ENCODE assay signal across 8 cellular contexts in genomic region chr17:42773290-42774035, GRCh38. TPM values are rescaled to one million over a fixed set of nuclear protein-coding genes. Genes with fewer than 3 reads are reported as not detected.
DNase-seq lines count a peak whose midpoint lies in the region; ATAC-seq and TF ChIP-seq lines count a peak whose summit lies in the region.

TSS of gene VPS25 (plus strand) at chr17:42773449. CDS start at chr17:42773476, 27 bp downstream.

- no peak for TF ChIP-seq CTCF in A673 (conservative IDR thresholded peaks at IDR 0.05; ENCODE audit: low read depth, low read length)
- TF ChIP-seq CTCF in mucosa of descending colon (IDR thresholded peaks at IDR 0.05), result no peak

- intact Hi-C loops in A673 (cut with micrococcal nuclease; ENCODE audit: unreplicated experiment), result no loop called here
- intact Hi-C loops in mucosa of descending colon (cut with DNase I, micrococcal nuclease), result no loop called here

- peak; percentile 63 for ATAC-seq in GM18907 (IDR thresholded peaks at IDR 0.05; ENCODE audit: unreplicated experiment)
- peak; percentile 98 for ATAC-seq in mucosa of descending colon

- H3K9me3 ChIP-seq in A673 (ENCODE audit: low read depth, low read length, poor library complexity, severe bottlenecking) (no peaks in the 10 kb centered on the region), mucosa of descending colon (no peaks in the 10 kb centered on the region)

- no peaks in the 10 kb centered on the region for H3K27me3 ChIP-seq in A673 (replicated peaks; ENCODE audit: insufficient read depth, low read depth, low read length, poor library complexity)

- H3K36me3 ChIP-seq in A673 (ENCODE audit: insufficient read depth, low read length, poor library complexity, severe bottlenecking) (no peaks in the 10 kb centered on the region), mucosa of descending colon (ENCODE audit: low read depth) (peaks cover 3% of the 10 kb centered on the region)

- H3K4me1 ChIP-seq in A673 (ENCODE audit: insufficient read depth, low read length, poor library complexity, severe bottlenecking), result no peaks in the 10 kb centered on the region
- H3K4me1 ChIP-seq in mucosa of descending colon (ENCODE audit: low read depth), result peaks cover 20% of the 10 kb centered on the region

- CTCF ChIA-PET in A673 (lab: Charles Lee), result interaction anchor here (2.3 kb wide), 1 partner anchor 10 kb away, joined by 5 read pairs; no protein-coding TSS in a partner anchor

- POLR2A ChIA-PET in A673 (lab: Charles Lee; ENCODE audit: low non-redundant PET), result no interaction called here

- DNase-seq in A673 (ENCODE audit: low spot score), result peak; percentile 81
- peak; percentile 80 for DNase-seq in HuH-7 (ENCODE audit: low spot score)
- peak; percentile 90 for DNase-seq in OCI-M1 (lab: John Stamatoyannopoulos, UW)
- DNase-seq in activated T-cell treated with anti-CD3 and anti-CD28 coated beads for 1 hour (ENCODE audit: low read depth), result peak; percentile 61
- peak; percentile 43 for DNase-seq in epithelial cell of prostate (ENCODE audit: low read depth, low spot score)
- peak; percentile 83 to 86 (median 85) for DNase-seq in mucosa of descending colon
- peak; percentile 37 to 58 for DNase-seq in stimulated activated CD8-positive, alpha-beta memory T cell treated with anti-CD3 and anti-CD28 coated beads, Interleukin-4, amount 100 ng/mL, for 1 hour (ENCODE audit: low read depth in 2 of 2, low spot score in 1 of 2)

- BruUV-seq in A673 (replicated peaks; lab: Mats Ljungman, UMichigan), result no TSS peak

- H3K27ac ChIP-seq in A673 (ENCODE audit: low read depth, low read length, poor library complexity, severe bottlenecking), result peak within 1 kb of the TSS; percentile 65
- H3K27ac ChIP-seq in epithelial cell of prostate, result peak within 1 kb of the TSS; percentile 81

- H3K4me3 ChIP-seq in A673 (ENCODE audit: low read depth, low read length, poor library complexity, severe bottlenecking), result peak within 1 kb of the TSS; percentile 68
- H3K4me3 ChIP-seq in mucosa of descending colon, result peak within 1 kb of the TSS; percentile 76

RNA-seq across cellular contexts. Expression of gene VPS25, which starts in this region (rescaled TPM):
- total RNA-seq in A673 (2021) (34.3 and 35.6 TPM in 2 replicates), mucosa of descending colon (10 to 100 TPM; 45.6 to 85.6 (median 83.3) TPM)

Comparison
In these comparisons a context has a peak if more than half of its experiments do, and no peak if none do; other contexts are left out.
1. Peak in every context shown above with its lines: DNase-seq, ATAC-seq, H3K4me3 ChIP-seq and H3K27ac ChIP-seq.